ENCODE assay signal across 14 cellular contexts in genomic region chr18:25299426-25299825, GRCh38. TPM values are rescaled to one million over a fixed set of nuclear protein-coding genes. Genes with fewer than 3 reads are reported as not detected.
DNase-seq lines count a peak whose midpoint lies in the region; ATAC-seq, FAIRE-seq and TF ChIP-seq lines count a peak whose summit lies in the region.
"Had no signal": no experiment of that assay in that cellular context is flagged by ENCODE, and none has a peak within 500 bp of the region (broad histone marks: within the 10 kb centered on the region; RNA-seq: fewer than 3 reads in every experiment).

No MANE protein-coding gene starts in this region.

- H3K27me3 Mint-ChIP-seq in progenitor cell of endocrine pancreas, result no peaks in the 10 kb centered on the region
- H3K27me3 Mint-ChIP-seq: activated T-cell treated with anti-CD3 and anti-CD28 coated beads, Interleukin-2, amount 50 U/mL, for 24 hours had no signal

- H3K4me3 Mint-ChIP-seq in progenitor cell of endocrine pancreas (ENCODE audit: low read depth), result no peak overlapping the region
- H3K4me3 Mint-ChIP-seq: activated T-cell treated with anti-CD3 and anti-CD28 coated beads, Interleukin-2, amount 50 U/mL, for 24 hours; stimulated activated effector memory CD8-positive, alpha-beta T cell treated with anti-CD3 and anti-CD28 coated beads, Interleukin-12 subunit alpha, Interleukin-12 subunit beta, amount 100 ng/mL, for 72 hours had no signal

- TF ChIP-seq CTCF in gastrocnemius medialis (IDR thresholded peaks at IDR 0.05 in 4 of 5, conservative IDR thresholded peaks at IDR 0.05 in 1 of 5) (no peak), progenitor cell of endocrine pancreas (IDR thresholded peaks at IDR 0.05; ENCODE audit: unreplicated experiment) (no peak)

- no peaks in the 10 kb centered on the region for H3K27me3 ChIP-seq in gastrocnemius medialis

- peaks cover 1% of the 10 kb centered on the region for H3K36me3 Mint-ChIP-seq in progenitor cell of endocrine pancreas (ENCODE audit: insufficient read depth)
- H3K36me3 Mint-ChIP-seq: stimulated activated effector memory CD8-positive, alpha-beta T cell treated with anti-CD3 and anti-CD28 coated beads, Interleukin-12 subunit alpha, Interleukin-12 subunit beta, amount 100 ng/mL, for 72 hours had no signal

- TF ChIP-seq POLR2A in gastrocnemius medialis (IDR thresholded peaks at IDR 0.05), result no peak

- ATAC-seq in SK-N-SH treated with all-trans-retinoic acid at 6 μM for 48 hours (peak; percentile 33), gastrocnemius medialis (peak; percentile 63 to 70), HG03135 (IDR thresholded peaks at IDR 0.05; ENCODE audit: unreplicated experiment) (no peak), HG02678 (IDR thresholded peaks at IDR 0.05; ENCODE audit: unreplicated experiment) (no peak)
- ATAC-seq: stimulated activated effector memory CD8-positive, alpha-beta T cell treated with anti-CD3 and anti-CD28 coated beads, Interleukin-12 subunit alpha, Interleukin-12 subunit beta, amount 100 ng/mL, for 72 hours had no signal

- no peak for FAIRE-seq in HTR-8/SVneo (lab: Jason Lieb, UNC)
- FAIRE-seq: TTC549 had no signal

- intact Hi-C loops in gastrocnemius medialis (cut with DNase I; ENCODE audit: low total_unique reads), result loop anchor here (5.0 kb wide), 2 partner anchors 67 to 312 kb away; no protein-coding TSS in a partner anchor

- in situ Hi-C loops in gastrocnemius medialis (cut with MboI; ENCODE audit: low sequenced_read_pairs in 4 of 4), result no loop called here

- H3K36me3 ChIP-seq in gastrocnemius medialis, result no peaks in the 10 kb centered on the region

- H3K27ac Mint-ChIP-seq in progenitor cell of endocrine pancreas, result no peak overlapping the region
- H3K27ac Mint-ChIP-seq: activated T-cell treated with anti-CD3 and anti-CD28 coated beads, Interleukin-2, amount 50 U/mL, for 24 hours; stimulated activated effector memory CD8-positive, alpha-beta T cell treated with anti-CD3 and anti-CD28 coated beads, Interleukin-12 subunit alpha, Interleukin-12 subunit beta, amount 100 ng/mL, for 72 hours had no signal

- H3K4me1 ChIP-seq in gastrocnemius medialis, result peaks cover 23 to 24% of the 10 kb centered on the region in 2 donors

- H3K4me1 Mint-ChIP-seq in progenitor cell of endocrine pancreas (ENCODE audit: low read depth), result peaks cover 2% of the 10 kb centered on the region
- H3K4me1 Mint-ChIP-seq: stimulated activated effector memory CD8-positive, alpha-beta T cell treated with anti-CD3 and anti-CD28 coated beads, Interleukin-12 subunit alpha, Interleukin-12 subunit beta, amount 100 ng/mL, for 72 hours had no signal

- DNase-seq in GM03348 (ENCODE audit: low spot score) (peak; percentile 27), fibroblast of peridontal ligament (ENCODE audit: extremely low read depth) (peak; percentile 78), gastrocnemius medialis (no peak), HTR-8/SVneo (ENCODE audit: insufficient read length, low spot score) (no peak), progenitor cell of endocrine pancreas (ENCODE audit: low spot score, unreplicated experiment) (no peak)
- DNase-seq: activated T-cell treated with anti-CD3 and anti-CD28 coated beads, Interleukin-2, amount 50 U/mL, for 24 hours; head of caudate nucleus; NCI-H2081; stimulated activated CD4-positive, alpha-beta T cell treated with anti-CD3 and anti-CD28 coated beads, Interleukin-12 subunit alpha, Interleukin-12 subunit beta, amount 100 ng/mL, for 4 hours had no signal

- peak overlapping the region; percentile 63 to 73 (median 70) for H3K27ac ChIP-seq in gastrocnemius medialis

- no peaks in the 10 kb centered on the region for H3K9me3 ChIP-seq in gastrocnemius medialis

- no peak overlapping the region for H3K4me3 ChIP-seq in gastrocnemius medialis

- H3K9me3 Mint-ChIP-seq in progenitor cell of endocrine pancreas (ENCODE audit: low read depth), result no peaks in the 10 kb centered on the region
- H3K9me3 Mint-ChIP-seq: activated T-cell treated with anti-CD3 and anti-CD28 coated beads, Interleukin-2, amount 50 U/mL, for 24 hours; stimulated activated effector memory CD8-positive, alpha-beta T cell treated with anti-CD3 and anti-CD28 coated beads, Interleukin-12 subunit alpha, Interleukin-12 subunit beta, amount 100 ng/mL, for 72 hours had no signal

TF ChIP-seq in SK-N-SH treated with all-trans-retinoic acid at 6 μM for 48 hours, 23 proteins besides CTCF, POLR2A, EP300 and RAD21:
- TF ChIP-seq BACH2 (CRISPR knock-in tag; IDR thresholded peaks at IDR 0.05; ENCODE audit: borderline replicate concordance) (no peak), CREB5 (CRISPR knock-in tag; IDR thresholded peaks at IDR 0.05; ENCODE audit: low read depth) (no peak), ARNTL (CRISPR knock-in tag; IDR thresholded peaks at IDR 0.05; ENCODE audit: borderline replicate concordance, low read depth) (no peak)

RNA-seq across cellular contexts. Expression of gene ZNF521, which starts 52.5 kb away (rescaled TPM):
- 10 to 100 TPM in 1 of 4 donors, 1 to 10 TPM in 3; 3.5 to 15.6 (median 4.7) TPM for total RNA-seq in gastrocnemius medialis
- total RNA-seq in progenitor cell of endocrine pancreas, result 39.1 and 41.4 TPM in 2 replicates

Comparison
In these comparisons a context has a peak if more than half of its experiments do, and no peak if none do; other contexts are left out.
1. DNase-seq: peak in GM03348 (single experiment) and fibroblast of peridontal ligament (single experiment); none in gastrocnemius medialis (0 of 2), HTR-8/SVneo (single experiment) and progenitor cell of endocrine pancreas (single experiment).
2. ATAC-seq: peak in SK-N-SH treated with all-trans-retinoic acid at 6 μM for 48 hours (single experiment) and gastrocnemius medialis (2 of 2); none in HG03135 (single experiment) and HG02678 (single experiment).